17 cellular contexts compared by ENCODE assay signal in genomic region chr6:160130729-160131484, GRCh38. TPM values are rescaled to one million over a fixed set of nuclear protein-coding genes. Genes with fewer than 3 reads are reported as not detected.
"Had no signal": no experiment of that assay in that cellular context is flagged by ENCODE, and none has a peak within 500 bp of the region (broad histone marks: within the 10 kb centered on the region; RNA-seq: fewer than 3 reads in every experiment).

No MANE protein-coding gene starts in this region.

- H3K27ac Mint-ChIP-seq: activated naive CD4-positive, alpha-beta T cell treated with anti-CD3 and anti-CD28 coated beads, Interleukin-2, amount 10 ng/mL, durations not matched to agents 7 days and 5 days; dendritic cell treated with granulocyte-macrophage colony-stimulating factor and Interleukin-4, amounts not matched to agents 40 ng/mL and 50 ng/mL, for 4 days; T-helper 1 cell treated with Interleukin-12 subunit alpha and Interleukin-12 subunit beta and Interleukin-4 antibody, amounts not matched to agents 30 μg/mL and 1 μg/mL, for 36 hours had no signal

- H3K36me3 Mint-ChIP-seq: activated naive CD4-positive, alpha-beta T cell treated with anti-CD3 and anti-CD28 coated beads, Interleukin-2, amount 10 ng/mL, durations not matched to agents 7 days and 5 days had no signal

- DNase-seq: activated CD4-positive, alpha-beta T cell treated with anti-CD3 and anti-CD28 coated beads, Interleukin-2, amount 50 U/mL, for 48 hours; activated naive CD4-positive, alpha-beta T cell treated with anti-CD3 and anti-CD28 coated beads, Interleukin-2, amount 10 ng/mL, durations not matched to agents 7 days and 5 days; effector CD8-positive, alpha-beta T cell; esophagus squamous epithelium; heart right ventricle; left ventricle myocardium inferior; mucosa of descending colon; naive thymus-derived CD4-positive, alpha-beta T cell; SIG-M5; stimulated activated naive CD4-positive, alpha-beta T cell treated with Interleukin-2 at 50 U/mL for 16 hours; transverse colon had no signal

- H3K9me3 ChIP-seq: adrenal gland, esophagus squamous epithelium, heart right ventricle, left ventricle myocardium inferior, mucosa of descending colon, neutrophil, spleen, suprapubic skin, transverse colon had no signal

- ATAC-seq: mucosa of descending colon; naive thymus-derived CD4-positive, alpha-beta T cell had no signal

- H3K36me3 ChIP-seq: adrenal gland, esophagus squamous epithelium, heart right ventricle, left ventricle myocardium inferior, neutrophil, suprapubic skin, transverse colon had no signal

- H3K27ac ChIP-seq: adrenal gland, esophagus squamous epithelium, heart right ventricle, left ventricle myocardium inferior, neutrophil, spleen, suprapubic skin, transverse colon had no signal

- H3K27me3 ChIP-seq: adrenal gland, esophagus squamous epithelium, spleen, suprapubic skin, transverse colon had no signal

- H3K4me3 Mint-ChIP-seq: activated naive CD4-positive, alpha-beta T cell treated with anti-CD3 and anti-CD28 coated beads, Interleukin-2, amount 10 ng/mL, durations not matched to agents 7 days and 5 days; dendritic cell treated with granulocyte-macrophage colony-stimulating factor and Interleukin-4, amounts not matched to agents 40 ng/mL and 50 ng/mL, for 4 days; naive thymus-derived CD4-positive, alpha-beta T cell; T-helper 1 cell treated with Interleukin-12 subunit alpha and Interleukin-12 subunit beta and Interleukin-4 antibody, amounts not matched to agents 30 μg/mL and 1 μg/mL, for 36 hours had no signal

- H3K4me1 ChIP-seq: adrenal gland, esophagus squamous epithelium, heart right ventricle, left ventricle myocardium inferior, spleen, suprapubic skin, transverse colon had no signal

- H3K9me3 Mint-ChIP-seq: activated naive CD4-positive, alpha-beta T cell treated with anti-CD3 and anti-CD28 coated beads, Interleukin-2, amount 10 ng/mL, durations not matched to agents 7 days and 5 days; dendritic cell treated with granulocyte-macrophage colony-stimulating factor and Interleukin-4, amounts not matched to agents 40 ng/mL and 50 ng/mL, for 4 days; naive thymus-derived CD4-positive, alpha-beta T cell; T-helper 1 cell treated with Interleukin-12 subunit alpha and Interleukin-12 subunit beta and Interleukin-4 antibody, amounts not matched to agents 30 μg/mL and 1 μg/mL, for 36 hours had no signal

- H3K4me3 ChIP-seq: adrenal gland, esophagus squamous epithelium, heart right ventricle, left ventricle myocardium inferior, mucosa of descending colon, spleen, suprapubic skin, transverse colon had no signal

- H3K4me1 Mint-ChIP-seq: activated naive CD4-positive, alpha-beta T cell treated with anti-CD3 and anti-CD28 coated beads, Interleukin-2, amount 10 ng/mL, durations not matched to agents 7 days and 5 days; naive thymus-derived CD4-positive, alpha-beta T cell had no signal

RNA-seq across cellular contexts. Expression of gene SLC22A1, which starts 9.3 kb away (rescaled TPM):
- polyA plus RNA-seq: naive thymus-derived CD4-positive, alpha-beta T cell had no signal
